In genomic region chr15:100501095-100501494, GRCh38 we compare ENCODE assay signal across 12 cellular contexts. TPM values are rescaled to one million over a fixed set of nuclear protein-coding genes. Genes with fewer than 3 reads are reported as not detected.
"Had no signal": no experiment of that assay in that cellular context is flagged by ENCODE, and none has a peak within 500 bp of the region (broad histone marks: within the 10 kb centered on the region; RNA-seq: fewer than 3 reads in every experiment).

No MANE protein-coding gene starts in this region.

- FAIRE-seq: H1, H54 had no signal

- H3K4me1 ChIP-seq: HAP-1 had no signal

- H3K4me2 ChIP-seq: GM23338 had no signal

- H3K4me3 ChIP-seq: GM23248, GM23338, HAP-1 had no signal

- ATAC-seq: GM23338, HCT116 had no signal

- H3K9ac ChIP-seq: GM23248 had no signal

- H2AFZ ChIP-seq: GM23248, GM23338 had no signal

- DNase-seq: GM23248, GOT3, H7, H9, HCEC 1CT, HFFc6 had no signal

- H3K9me3 ChIP-seq: HAP-1 had no signal

- H3K27ac ChIP-seq: GM23248 had no signal

- H3K36me3 ChIP-seq: HAP-1 had no signal

RNA-seq across cellular contexts. Expression of gene CERS3, which starts 27.7 kb away (rescaled TPM):
- total RNA-seq: GM23248, H1, H4, HFFc6 had no signal
- polyA plus RNA-seq: GM23248 had no signal
